Comparison of ENCODE assay signal across 13 cellular contexts in the genomic region with DNA sequence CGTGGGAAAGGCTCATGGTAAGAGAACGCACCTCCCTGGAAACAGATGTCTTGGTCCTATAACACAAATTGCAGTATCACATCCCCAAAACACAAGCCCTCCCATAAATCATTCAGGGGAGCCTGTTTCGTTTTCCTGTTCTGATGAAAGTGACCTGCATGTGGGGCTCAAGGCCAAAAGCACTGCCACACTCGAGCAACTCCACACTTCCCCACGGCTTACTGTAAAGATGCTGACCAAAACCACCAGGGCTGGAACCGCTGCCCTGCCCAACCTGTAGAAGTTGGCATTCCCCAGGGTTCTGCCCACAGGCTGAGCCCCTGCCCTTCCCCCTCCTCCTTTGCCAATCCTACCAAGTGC.
DNase-seq lines count a peak whose midpoint lies in the region; ATAC-seq, FAIRE-seq and TF ChIP-seq lines count a peak whose summit lies in the region.
"Had no signal": no experiment of that assay in that cellular context is flagged by ENCODE, and none has a peak within 500 bp of the region (broad histone marks: within the 10 kb centered on the region; RNA-seq: fewer than 3 reads in every experiment).

No MANE protein-coding gene starts in this region.

- 90% methylated on average over 5 of the region's 6 CpGs; no CpG with 5 or more reads in 1 of the 2 experiments for WGBS in H1 (ENCODE audit: extremely low coverage in 1 of 2, insufficient coverage in 1 of 2, insufficient read length in 1 of 2, insufficient replicate concordance in 2 of 2, low coverage in 1 of 2, low lambda C conversion rate in 2 of 2, missing lambda C conversion rate in 1 of 2), 2 experiments

- H3K79me2 ChIP-seq in H1 (ENCODE audit: control insufficient read depth in 1 of 2, insufficient read depth in 2 of 2, low read length in 2 of 2): no peaks in the 10 kb centered on the region

- 0 out of 2 replicates have a peak overlapping the region, but pooled peaks have one; percentile 38 for H3K18ac ChIP-seq in H1 (ENCODE audit: extremely low read depth, low read length)

- H2AK5ac ChIP-seq in H1 (ENCODE audit: low read depth, low read length): no peak overlapping the region

- H2BK20ac ChIP-seq in H1 (ENCODE audit: low read length): peak overlapping the region; percentile 83

- no peak overlapping the region for H2BK15ac ChIP-seq in H1 (ENCODE audit: low read length)

- no peak for TF ChIP-seq EP300 in H1 (IDR thresholded peaks at IDR 0.05; ENCODE audit: borderline replicate concordance in 1 of 2, low read depth in 2 of 2, low read length in 2 of 2)

- H3K23me2 ChIP-seq in H1 (ENCODE audit: low read depth, low read length): peaks cover 8% of the 10 kb centered on the region; the same call in 1 of the 2 replicates

- no peak overlapping the region for H2BK120ac ChIP-seq in H1 (replicated peaks; ENCODE audit: low read depth, low read length)

- no peak for TF ChIP-seq POLR2A in H1 (IDR thresholded peaks at IDR 0.05; ENCODE audit: control extremely low read depth in 1 of 2, low read depth in 2 of 2, low read length in 2 of 2)

- H3K14ac ChIP-seq in H1 (ENCODE audit: insufficient read length): no peak overlapping the region

- ATAC-seq in GM18517 (IDR thresholded peaks at IDR 0.05; ENCODE audit: unreplicated experiment) (peak; percentile 72), GM21528 (IDR thresholded peaks at IDR 0.05; ENCODE audit: low FRiP score, unreplicated experiment) (peak; percentile 78), HG03175 (IDR thresholded peaks at IDR 0.05; ENCODE audit: unreplicated experiment) (peak; percentile 83)

- H3K9me3 Mint-ChIP-seq in nephron progenitor cell: peaks cover 10% of the 10 kb centered on the region
- H3K9me3 Mint-ChIP-seq: immature natural killer cell had no signal

- H3K4ac ChIP-seq in H1 (replicated peaks; ENCODE audit: insufficient read length, low read depth, low read length): no peak overlapping the region

- no peaks in the 10 kb centered on the region for H4K20me1 ChIP-seq in H1 (replicated peaks in 1 of 2; ENCODE audit: control insufficient read depth in 1 of 2, insufficient read depth in 2 of 2, low read length in 2 of 2)

- no peaks in the 10 kb centered on the region for H3K27me3 ChIP-seq in H1 (replicated peaks in 1 of 4; ENCODE audit: control insufficient read depth in 3 of 4, extremely low read depth in 1 of 4, insufficient read depth in 3 of 4, low read length in 3 of 4)

- no peak overlapping the region for H3K23ac ChIP-seq in H1 (ENCODE audit: insufficient read length)

- no peak for FAIRE-seq in H1 (lab: Jason Lieb, UNC)
- no peak for FAIRE-seq in kidney (lab: Jason Lieb, UNC)
- FAIRE-seq: D721Med, H54 had no signal

- H2AFZ ChIP-seq in H1 (ENCODE audit: low read length): no peak overlapping the region

- no peak overlapping the region for H3K4me2 ChIP-seq in H1 (ENCODE audit: insufficient read depth in 1 of 2, low read depth in 2 of 2, low read length in 2 of 2)

- TF ChIP-seq RAD21 in H1 (IDR thresholded peaks at IDR 0.05 in 1 of 2, conservative IDR thresholded peaks at IDR 0.05 in 1 of 2; ENCODE audit: low read depth in 2 of 2, low read length in 2 of 2): no peak

- H3K4me1 ChIP-seq in H1 (replicated peaks in 1 of 4; ENCODE audit: control insufficient read depth in 3 of 4, insufficient read depth in 4 of 4, low read length in 3 of 4): peaks cover 4 to 32% (median 15%) of the 10 kb centered on the region in 4 experiments
- H3K4me1 ChIP-seq in kidney (ENCODE audit: control insufficient read depth in 1 of 2, insufficient read depth in 1 of 2, low read depth in 1 of 2, low read length in 2 of 2): no peaks in the 10 kb centered on the region

- H2BK5ac ChIP-seq in H1 (ENCODE audit: low read depth, low read length): no peak overlapping the region; the same call in 1 of the 2 replicates

- H3K9ac ChIP-seq in H1 (replicated peaks in 1 of 4; ENCODE audit: extremely low read depth in 1 of 4, low read depth in 3 of 4, low read length in 3 of 4) (no peak overlapping the region), kidney (ENCODE audit: low read length in 2 of 2) (no peak overlapping the region)

- no peak overlapping the region for H4K8ac ChIP-seq in H1 (ENCODE audit: extremely low read depth, insufficient read depth, low read length)

- DNase-seq in H1 (ENCODE audit: low read depth in 1 of 2, low spot score in 2 of 2): no peak
- no peak for DNase-seq in nucleus accumbens (lab: John Stamatoyannopoulos, UW)
- no peak for DNase-seq in nephron progenitor cell
- no peak for DNase-seq in NCI-H345 (lab: John Stamatoyannopoulos, UW)
- DNase-seq in kidney: no peak
- DNase-seq: aorta, immature natural killer cell, NCI-H1048 had no signal

- H3K36me3 ChIP-seq in H1 (ENCODE audit: control insufficient read depth in 2 of 4, insufficient read depth in 4 of 4, low read length in 3 of 4) (no peaks in the 10 kb centered on the region), kidney (ENCODE audit: control insufficient read depth in 1 of 2, insufficient read depth in 2 of 2, low read length in 2 of 2) (no peaks in the 10 kb centered on the region)

- no peak overlapping the region for H3K56ac ChIP-seq in H1 (replicated peaks; ENCODE audit: insufficient read length, low read depth, low read length)

- TF ChIP-seq CTCF in H1 (IDR thresholded peaks at IDR 0.05; ENCODE audit: control extremely low read depth in 1 of 3, insufficient read depth in 1 of 3, low read depth in 1 of 3, low read length in 3 of 3) (no peak), nephron progenitor cell (IDR thresholded peaks at IDR 0.05) (no peak), kidney (IDR thresholded peaks at IDR 0.05; ENCODE audit: borderline replicate concordance, extremely low read depth, insufficient read depth) (no peak)

- H4K91ac ChIP-seq in H1 (replicated peaks; ENCODE audit: insufficient read length, low read length): no peak overlapping the region

- peaks cover 4% of the 10 kb centered on the region for H3K36me3 Mint-ChIP-seq in nephron progenitor cell (ENCODE audit: low read depth)
- H3K36me3 Mint-ChIP-seq: immature natural killer cell had no signal

- no peak overlapping the region for H3K4me3 ChIP-seq in H1 (ENCODE audit: extremely low read depth in 1 of 4, insufficient read depth in 2 of 4, low read depth in 3 of 4, low read length in 4 of 4)
- H3K4me3 ChIP-seq in kidney (ENCODE audit: low read length in 2 of 2): no peak overlapping the region

- H3K9me3 ChIP-seq in H1 (ENCODE audit: insufficient read depth in 2 of 2, low read depth in 1 of 2, low read length in 1 of 2) (0 out of 4 replicates have a peak, but pooled peaks cover 0 to 7% of the 10 kb centered on the region in 2 experiments), kidney (ENCODE audit: control insufficient read depth in 1 of 2, low read length in 2 of 2) (no peaks in the 10 kb centered on the region)

- H3K79me1 ChIP-seq in H1 (ENCODE audit: low read depth, low read length): no peaks in the 10 kb centered on the region

- peaks cover 80% of the 10 kb centered on the region for H3K4me1 Mint-ChIP-seq in nephron progenitor cell

- H4K5ac ChIP-seq in H1 (ENCODE audit: insufficient read length, low read depth, low read length): no peak overlapping the region

- no peak overlapping the region for H3K27ac Mint-ChIP-seq in nephron progenitor cell
- H3K27ac Mint-ChIP-seq: immature natural killer cell had no signal

- CTCF ChIA-PET in H1 (lab: Charles Lee; ENCODE audit: partially characterized antibody): no interaction called here

- no peak overlapping the region for H2BK12ac ChIP-seq in H1 (ENCODE audit: low read depth, low read length)

- no peak overlapping the region for H3K4me3 Mint-ChIP-seq in nephron progenitor cell
- H3K4me3 Mint-ChIP-seq: immature natural killer cell had no signal

- H3K27me3 Mint-ChIP-seq in nephron progenitor cell (ENCODE audit: low read depth, poor library complexity): peaks cover 24% of the 10 kb centered on the region

- H3K27ac ChIP-seq in H1 (ENCODE audit: low read depth, low read length) (no peak overlapping the region), kidney (ENCODE audit: low read depth in 2 of 2, low read length in 2 of 2) (no peak overlapping the region)

- POLR2A ChIA-PET in H1 (lab: Charles Lee; ENCODE audit: partially characterized antibody): no interaction called here

- intact Hi-C loops in kidney (cut with DNase I): no loop called here

TF ChIP-seq in H1, 55 proteins besides CTCF, POLR2A, EP300 and RAD21:
- no peak for TF ChIP-seq FOSL1 (IDR thresholded peaks at IDR 0.05; ENCODE audit: insufficient read depth, low read depth, low read length)
- no peak for TF ChIP-seq BRCA1 (IDR thresholded peaks at IDR 0.05; ENCODE audit: low read depth, low read length)
